ENCODE assay signal across 8 cellular contexts in the genomic region with DNA sequence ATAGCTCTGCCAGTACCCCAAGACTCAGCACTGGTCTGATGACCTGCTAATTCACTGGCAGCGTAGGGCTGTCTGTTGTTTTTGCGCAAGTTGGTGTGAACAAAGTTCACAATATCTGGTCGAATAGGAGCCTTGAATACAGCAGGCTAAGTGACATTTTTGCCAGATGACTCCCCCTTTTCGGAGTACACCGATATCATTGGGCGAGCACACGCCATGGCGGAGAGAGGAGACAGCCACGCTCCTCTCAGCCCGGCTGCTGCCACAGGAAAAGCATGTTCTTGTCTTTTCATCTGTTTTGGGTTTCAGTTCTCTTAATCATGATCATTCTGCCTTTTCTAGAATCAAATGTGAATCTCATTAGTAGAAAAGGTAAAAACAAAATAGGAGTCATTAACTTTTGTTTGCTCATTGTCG. TPM values are rescaled to one million over a fixed set of nuclear protein-coding genes. Genes with fewer than 3 reads are reported as not detected.
DNase-seq lines count a peak whose midpoint lies in the region; ATAC-seq, FAIRE-seq and TF ChIP-seq lines count a peak whose summit lies in the region.
"Not testable (repeated sequence)": the region's sequence is repeated elsewhere in the genome, so short reads cannot be mapped to it uniquely, and the experiment has no call there.

No MANE protein-coding gene starts in this region.

- H3K4me1 ChIP-seq in MM.1S (ENCODE audit: low read length) (peaks cover 33% of the 10 kb centered on the region), GM12878 (ENCODE audit: control insufficient read depth, insufficient read depth, low read length) (peaks cover 32% of the 10 kb centered on the region)

- intact Hi-C loops in GM12878 (cut with micrococcal nuclease; ENCODE audit: unreplicated experiment), result not testable (repeated sequence)

- POLR2A ChIA-PET in GM12878 (lab: Charles Lee), result interaction anchor here (0.7 kb wide), 1 partner anchor 56 kb away, joined by 5 read pairs; no protein-coding TSS in a partner anchor

- not testable (repeated sequence) for H3K9me3 ChIP-seq in MM.1S (replicated peaks; ENCODE audit: insufficient read depth, low read length); GM12878 (replicated peaks; ENCODE audit: control insufficient read depth, insufficient read depth, low read length)

- not testable (repeated sequence) for H4K20me1 ChIP-seq in MM.1S (ENCODE audit: insufficient read depth, low read length); GM12878 (ENCODE audit: control insufficient read depth, insufficient read depth)

- H3K4me1 Mint-ChIP-seq in memory B cell, result not testable (repeated sequence)
- peaks cover 8 to 14% of the 10 kb centered on the region in 2 donors for H3K4me1 Mint-ChIP-seq in stimulated activated naive B cell treated with anti-CD40 and anti-IgM and Interleukin-4, amounts not matched to agents 10 μg/mL and 1 μg/mL and 100 μg/mL, for 72 hours

- RAD21 ChIA-PET in GM12878 (lab: Charles Lee; ENCODE audit: unreplicated experiment), result not testable (repeated sequence)

- not testable (repeated sequence) for TF ChIP-seq POLR2A in GM12878 (IDR thresholded peaks at IDR 0.05; ENCODE audit: low read depth, low read length)

- SMC1A ChIA-PET in GM12878 (lab: Charles Lee; ENCODE audit: uncharacterized antibody, unreplicated experiment), result not testable (repeated sequence)

- ATAC-seq in GM18868 (IDR thresholded peaks at IDR 0.05; ENCODE audit: unreplicated experiment) (peak; percentile 58), GM12878 (peak; percentile 34; the same call in 2 of the 3 replicates), left lobe of liver (peak; percentile 86), memory B cell (ENCODE audit: low read depth) (peak; percentile 31)
- peak; percentile 64 to 68 for ATAC-seq in stimulated activated naive B cell treated with anti-CD40 and anti-IgM and Interleukin-4, amounts not matched to agents 10 μg/mL and 1 μg/mL and 100 μg/mL, for 72 hours (replicated peaks)

- H3K4me3 ChIP-seq in GM06990 (replicated peaks; ENCODE audit: low read depth, low read length); GM12878: not testable (repeated sequence)
- H3K4me3 ChIP-seq in MM.1S (ENCODE audit: low read length), result peak overlapping the region; percentile 41; the same call in 1 of the 2 replicates

- peak overlapping the region; percentile 32; the same call in 1 of the 2 replicates for H2AFZ ChIP-seq in MM.1S (ENCODE audit: low read length)
- not testable (repeated sequence) for H2AFZ ChIP-seq in GM12878 (ENCODE audit: control insufficient read depth, low read depth, low read length)

- peak overlapping the region; percentile 28; the same call in 1 of the 2 replicates for H3K9ac ChIP-seq in MM.1S (ENCODE audit: low read length)
- H3K9ac ChIP-seq in GM12878 (ENCODE audit: control insufficient read depth, insufficient read depth, low read length), result not testable (repeated sequence)

- DNase-seq in GM06990 (ENCODE audit: extremely low read depth, insufficient read length) (peak; percentile 11), MM.1S (peak; percentile 42), RPMI8226 (peak; percentile 60), GM12878 (ENCODE audit: low read depth, low spot score) (peak; percentile 3), left lobe of liver (ENCODE audit: low spot score) (peak; percentile 69)
- DNase-seq in memory B cell (ENCODE audit: low spot score in 2 of 2); stimulated activated naive B cell treated with anti-CD40 and anti-IgM and Interleukin-4, amounts not matched to agents 10 μg/mL and 1 μg/mL and 100 μg/mL, for 72 hours: not testable (repeated sequence)

- H3K9me2 ChIP-seq in MM.1S (replicated peaks; ENCODE audit: insufficient read depth, low read length), result not testable (repeated sequence)

- not testable (repeated sequence) for H3K27me3 Mint-ChIP-seq in memory B cell; stimulated activated naive B cell treated with anti-CD40 and anti-IgM and Interleukin-4, amounts not matched to agents 10 μg/mL and 1 μg/mL and 100 μg/mL, for 72 hours

- in situ Hi-C loops in GM12878 (cut with MboI), result not testable (repeated sequence)

- not testable (repeated sequence) for H3K9me3 Mint-ChIP-seq in memory B cell; stimulated activated naive B cell treated with anti-CD40 and anti-IgM and Interleukin-4, amounts not matched to agents 10 μg/mL and 1 μg/mL and 100 μg/mL, for 72 hours

- H3K27ac ChIP-seq in MM.1S (ENCODE audit: low read length), result peak overlapping the region; percentile 57; the same call in 1 of the 2 replicates
- not testable (repeated sequence) for H3K27ac ChIP-seq in GM12878 (ENCODE audit: control insufficient read depth, insufficient read depth)

- not testable (repeated sequence) for H3K36me3 Mint-ChIP-seq in memory B cell; stimulated activated naive B cell treated with anti-CD40 and anti-IgM and Interleukin-4, amounts not matched to agents 10 μg/mL and 1 μg/mL and 100 μg/mL, for 72 hours

- not testable (repeated sequence) for H3K4me3 Mint-ChIP-seq in memory B cell; stimulated activated naive B cell treated with anti-CD40 and anti-IgM and Interleukin-4, amounts not matched to agents 10 μg/mL and 1 μg/mL and 100 μg/mL, for 72 hours

- not testable (repeated sequence) for H3K36me3 ChIP-seq in GM06990 (ENCODE audit: control insufficient read depth, insufficient read depth, low read length); MM.1S (replicated peaks; ENCODE audit: insufficient read depth, low read length); GM12878 (ENCODE audit: control insufficient read depth in 2 of 2, insufficient read depth in 2 of 2, low read length in 1 of 2)

- CTCF ChIA-PET in GM12878 (lab: Yijun Ruan, JAX), result interaction anchor here (0.6 kb wide), 1 partner anchor 55 kb away, joined by 3 read pairs; no protein-coding TSS in a partner anchor

- H3K27ac Mint-ChIP-seq in memory B cell; stimulated activated naive B cell treated with anti-CD40 and anti-IgM and Interleukin-4, amounts not matched to agents 10 μg/mL and 1 μg/mL and 100 μg/mL, for 72 hours: not testable (repeated sequence)

- not testable (repeated sequence) for TF ChIP-seq RAD21 in GM12878 (IDR thresholded peaks at IDR 0.05; ENCODE audit: insufficient read depth, low read depth, low read length)

- H3K27me3 ChIP-seq in GM06990 (replicated peaks; ENCODE audit: control insufficient read depth, insufficient read depth, low read length); MM.1S (replicated peaks; ENCODE audit: insufficient read depth, low read length); GM12878 (replicated peaks in 1 of 2; ENCODE audit: control insufficient read depth in 2 of 2, insufficient read depth in 2 of 2, low read length in 1 of 2): not testable (repeated sequence)

- FAIRE-seq in GM12878 (lab: Jason Lieb, UNC), result not testable (repeated sequence)

- not testable (repeated sequence) for TF ChIP-seq CTCF in GM06990 (IDR thresholded peaks at IDR 0.05; ENCODE audit: insufficient read depth, low read length, poor library complexity, severe bottlenecking); MM.1S (IDR thresholded peaks at IDR 0.05; ENCODE audit: low read length); GM12878 (IDR thresholded peaks at IDR 0.05 in 2 of 3, conservative IDR thresholded peaks at IDR 0.05 in 1 of 3; ENCODE audit: control insufficient read depth in 2 of 3, extremely low read depth in 1 of 3, insufficient read depth in 1 of 3, low read depth in 3 of 3, low read length in 3 of 3)

- peaks cover 39% of the 10 kb centered on the region for H3F3A ChIP-seq in MM.1S (ENCODE audit: insufficient read depth, low read length)

- 79% methylated on average over 11 of the region's 11 CpGs for WGBS in GM12878 (ENCODE audit: insufficient coverage, insufficient replicate concordance, low lambda C conversion rate, missing lambda C conversion rate)

- H3K79me2 ChIP-seq in MM.1S (ENCODE audit: low read length), result peaks cover 47% of the 10 kb centered on the region
- H3K79me2 ChIP-seq in GM12878 (ENCODE audit: control insufficient read depth, insufficient read depth, low read length), result not testable (repeated sequence)

- BruUV-seq in GM12878 (replicated peaks; lab: Mats Ljungman, UMichigan), result not testable (repeated sequence)

- H3K4me2 ChIP-seq in MM.1S (ENCODE audit: low read depth, low read length) (peak overlapping the region; percentile 54), GM12878 (ENCODE audit: control insufficient read depth, insufficient read depth) (peak overlapping the region; percentile 26)

- not testable (repeated sequence) for TF ChIP-seq EP300 in GM12878 (IDR thresholded peaks at IDR 0.05; ENCODE audit: borderline replicate concordance in 1 of 2, control insufficient read depth in 1 of 2, low read depth in 2 of 2, low read length in 2 of 2)

TF ChIP-seq in GM12878, 131 proteins besides CTCF, POLR2A, EP300 and RAD21 (continues in another document):
- TF ChIP-seq MTA2 (IDR thresholded peaks at IDR 0.05; ENCODE audit: low read depth), result peak; percentile 65

RNA-seq across cellular contexts. Expression of a gene that starts 55.6 kb away (rescaled TPM):
- 35.5 and 39.2 TPM in 2 replicates for total RNA-seq in GM12878 (2013; cell fraction: nucleolus; rRNA removed)
- total RNA-seq in GM12878 (2014; rRNA removed), result 14.9 and 15.8 TPM in 2 replicates
- total RNA-seq in GM12878 (2014; rRNA removed; fragmentation: Illumina TruSeq; extraction: Trizol), result 17.7 and 18.3 TPM in 2 replicates
- total RNA-seq in GM12878 (2021), result 10.5 and 17.8 TPM in 2 replicates
- polyA plus RNA-seq in GM12878 (2011; ENCODE audit: low read depth), result 13.0 TPM
- polyA plus RNA-seq in GM12878 (2011; rRNA removed), result 27.0 and 33.2 TPM in 2 replicates
- polyA plus RNA-seq in GM12878 (2011; cell fraction: cytosol; rRNA removed), result 10.4 and 10.7 TPM in 2 replicates
- polyA plus RNA-seq in GM12878 (2011; cell fraction: nucleus; rRNA removed), result 4.3 TPM in 2 replicates
- 15.9 and 20.6 TPM in 2 replicates for polyA plus RNA-seq in GM12878 (2012)
- polyA plus RNA-seq in GM12878 (2014; fragmentation: Illumina TruSeq; extraction: Trizol), result 26.7 and 30.1 TPM in 2 replicates
- polyA plus RNA-seq in GM12878 (2014; fragmentation: Nextera tagmentation; extraction: Ambion mirVana), result 10 to 100 TPM; 46.6 to 70.8 TPM
- 11.6 and 13.9 TPM in 2 replicates for polyA plus RNA-seq in GM12878 (2014; rRNA removed)
- polyA plus RNA-seq in GM12878 (2016; fragmentation: Nextera tagmentation; extraction: Ambion mirVana), result 10 to 100 TPM; 51.3 to 57.3 TPM
- 14.3 and 34.6 TPM in 2 replicates for polyA minus RNA-seq in GM12878 (2011; rRNA and poly(A)+ RNA removed)
- polyA minus RNA-seq in GM12878 (2011; cell fraction: cytosol; rRNA and poly(A)+ RNA removed), result 4.9 and 10.7 TPM in 2 replicates
- polyA minus RNA-seq in GM12878 (2011; cell fraction: nucleus; rRNA and poly(A)+ RNA removed), result 4.6 and 9.8 TPM in 2 replicates
- 20.0 TPM for total RNA-seq in left lobe of liver

Comparison
In these comparisons a context has a peak if more than half of its experiments do, and no peak if none do; other contexts are left out.
1. ATAC-seq: peak in every context shown above with its lines; median percentile 86 in left lobe of liver; 66 in stimulated activated naive B cell treated with anti-CD40 and anti-IgM and Interleukin-4, amounts not matched to agents 10 μg/mL and 1 μg/mL and 100 μg/mL, for 72 hours; 58 in GM18868; 34 in GM12878; 31 in memory B cell.